Comparison of ENCODE assay signal across 1 cellular context in the genomic region with DNA sequence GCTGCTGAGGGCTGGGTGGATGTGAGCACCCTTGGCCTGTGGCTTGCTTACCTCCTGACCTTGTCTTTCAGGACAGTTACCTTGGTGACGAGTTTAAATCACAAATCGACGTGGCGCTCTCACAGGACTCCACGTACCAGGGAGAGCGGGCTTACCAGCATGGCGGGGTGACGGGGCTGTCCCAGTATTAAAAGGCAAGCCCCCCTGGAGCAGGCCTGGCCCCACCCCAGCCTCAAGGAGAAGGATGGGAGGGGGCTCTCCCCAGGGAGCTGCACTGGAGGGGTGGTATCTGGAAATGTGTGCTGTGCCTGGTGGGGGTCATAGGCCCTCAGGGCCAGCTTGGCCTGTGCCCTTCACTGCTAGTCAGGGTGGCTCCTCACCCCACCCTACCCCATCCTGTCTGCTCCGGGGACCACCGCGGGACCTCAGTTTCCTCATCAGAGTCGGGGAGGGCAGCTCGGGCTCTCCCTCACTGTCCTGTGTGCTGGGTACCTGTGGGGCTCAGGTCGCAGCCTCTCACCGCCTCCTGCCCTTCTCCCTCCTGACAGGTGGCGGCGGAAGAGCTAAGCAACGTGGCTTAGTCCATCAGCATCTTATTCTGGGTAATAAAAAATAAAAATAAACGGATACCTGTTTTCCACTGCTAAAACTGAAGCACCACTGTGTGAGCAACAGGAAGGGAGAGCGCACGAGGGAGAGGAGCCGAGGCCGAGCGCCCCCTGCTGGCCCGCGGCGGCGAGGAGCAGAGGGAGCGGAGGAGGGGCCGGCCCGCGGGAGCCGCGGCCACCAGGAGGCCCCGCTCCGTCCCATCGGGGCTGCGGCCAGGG.
TF ChIP-seq lines count a peak whose summit lies in the region.

No MANE protein-coding gene starts in this region.

TF ChIP-seq in K562, 482 proteins besides CTCF, POLR2A, EP300 and RAD21 (continued from another document):
- TF ChIP-seq, protein P1, sequence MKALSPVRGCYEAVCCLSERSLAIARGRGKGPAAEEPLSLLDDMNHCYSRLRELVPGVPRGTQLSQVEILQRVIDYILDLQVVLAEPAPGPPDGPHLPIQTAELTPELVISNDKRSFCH (CRISPR knock-in tag; IDR thresholded peaks at IDR 0.05) = no peak
- TF ChIP-seq, protein P1 (tag; IDR thresholded peaks at IDR 0.05) = no peak
- 0 out of 2 replicates have a peak, but pooled peaks have one; percentile 26 for TF ChIP-seq EGR1 (conservative IDR thresholded peaks at IDR 0.05)
- TF ChIP-seq MAZ (CRISPR knock-in tag; conservative IDR thresholded peaks at IDR 0.05 in 1 of 2, IDR thresholded peaks at IDR 0.05 in 1 of 2) = peak; percentile 61 to 88
- no peak for TF ChIP-seq ZNF121 (CRISPR knock-in tag; conservative IDR thresholded peaks at IDR 0.05)
- TF ChIP-seq GTF2F1 (IDR thresholded peaks at IDR 0.05; ENCODE audit: low read depth, low read length) = no peak
- TF ChIP-seq, protein P2, sequence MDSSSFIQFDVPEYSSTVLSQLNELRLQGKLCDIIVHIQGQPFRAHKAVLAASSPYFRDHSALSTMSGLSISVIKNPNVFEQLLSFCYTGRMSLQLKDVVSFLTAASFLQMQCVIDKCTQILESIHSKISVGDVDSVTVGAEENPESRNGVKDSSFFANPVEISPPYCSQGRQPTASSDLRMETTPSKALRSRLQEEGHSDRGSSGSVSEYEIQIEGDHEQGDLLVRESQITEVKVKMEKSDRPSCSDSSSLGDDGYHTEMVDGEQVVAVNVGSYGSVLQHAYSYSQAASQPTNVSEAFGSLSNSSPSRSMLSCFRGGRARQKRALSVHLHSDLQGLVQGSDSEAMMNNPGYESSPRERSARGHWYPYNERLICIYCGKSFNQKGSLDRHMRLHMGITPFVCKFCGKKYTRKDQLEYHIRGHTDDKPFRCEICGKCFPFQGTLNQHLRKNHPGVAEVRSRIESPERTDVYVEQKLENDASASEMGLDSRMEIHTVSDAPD (CRISPR knock-in tag; IDR thresholded peaks at IDR 0.05) = no peak
- no peak for TF ChIP-seq ZNF583 (CRISPR knock-in tag; IDR thresholded peaks at IDR 0.05)
- TF ChIP-seq, protein P3, sequence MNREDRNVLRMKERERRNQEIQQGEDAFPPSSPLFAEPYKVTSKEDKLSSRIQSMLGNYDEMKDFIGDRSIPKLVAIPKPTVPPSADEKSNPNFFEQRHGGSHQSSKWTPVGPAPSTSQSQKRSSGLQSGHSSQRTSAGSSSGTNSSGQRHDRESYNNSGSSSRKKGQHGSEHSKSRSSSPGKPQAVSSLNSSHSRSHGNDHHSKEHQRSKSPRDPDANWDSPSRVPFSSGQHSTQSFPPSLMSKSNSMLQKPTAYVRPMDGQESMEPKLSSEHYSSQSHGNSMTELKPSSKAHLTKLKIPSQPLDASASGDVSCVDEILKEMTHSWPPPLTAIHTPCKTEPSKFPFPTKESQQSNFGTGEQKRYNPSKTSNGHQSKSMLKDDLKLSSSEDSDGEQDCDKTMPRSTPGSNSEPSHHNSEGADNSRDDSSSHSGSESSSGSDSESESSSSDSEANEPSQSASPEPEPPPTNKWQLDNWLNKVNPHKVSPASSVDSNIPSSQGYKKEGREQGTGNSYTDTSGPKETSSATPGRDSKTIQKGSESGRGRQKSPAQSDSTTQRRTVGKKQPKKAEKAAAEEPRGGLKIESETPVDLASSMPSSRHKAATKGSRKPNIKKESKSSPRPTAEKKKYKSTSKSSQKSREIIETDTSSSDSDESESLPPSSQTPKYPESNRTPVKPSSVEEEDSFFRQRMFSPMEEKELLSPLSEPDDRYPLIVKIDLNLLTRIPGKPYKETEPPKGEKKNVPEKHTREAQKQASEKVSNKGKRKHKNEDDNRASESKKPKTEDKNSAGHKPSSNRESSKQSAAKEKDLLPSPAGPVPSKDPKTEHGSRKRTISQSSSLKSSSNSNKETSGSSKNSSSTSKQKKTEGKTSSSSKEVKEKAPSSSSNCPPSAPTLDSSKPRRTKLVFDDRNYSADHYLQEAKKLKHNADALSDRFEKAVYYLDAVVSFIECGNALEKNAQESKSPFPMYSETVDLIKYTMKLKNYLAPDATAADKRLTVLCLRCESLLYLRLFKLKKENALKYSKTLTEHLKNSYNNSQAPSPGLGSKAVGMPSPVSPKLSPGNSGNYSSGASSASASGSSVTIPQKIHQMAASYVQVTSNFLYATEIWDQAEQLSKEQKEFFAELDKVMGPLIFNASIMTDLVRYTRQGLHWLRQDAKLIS (CRISPR knock-in tag; IDR thresholded peaks at IDR 0.05) = no peak
- TF ChIP-seq, protein P4, sequence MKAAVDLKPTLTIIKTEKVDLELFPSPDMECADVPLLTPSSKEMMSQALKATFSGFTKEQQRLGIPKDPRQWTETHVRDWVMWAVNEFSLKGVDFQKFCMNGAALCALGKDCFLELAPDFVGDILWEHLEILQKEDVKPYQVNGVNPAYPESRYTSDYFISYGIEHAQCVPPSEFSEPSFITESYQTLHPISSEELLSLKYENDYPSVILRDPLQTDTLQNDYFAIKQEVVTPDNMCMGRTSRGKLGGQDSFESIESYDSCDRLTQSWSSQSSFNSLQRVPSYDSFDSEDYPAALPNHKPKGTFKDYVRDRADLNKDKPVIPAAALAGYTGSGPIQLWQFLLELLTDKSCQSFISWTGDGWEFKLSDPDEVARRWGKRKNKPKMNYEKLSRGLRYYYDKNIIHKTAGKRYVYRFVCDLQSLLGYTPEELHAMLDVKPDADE (conservative IDR thresholded peaks at IDR 0.05; ENCODE audit: control insufficient read depth, low read depth, low read length) = peak; percentile 72
- TF ChIP-seq GATA2 (CRISPR knock-in tag; IDR thresholded peaks at IDR 0.05) = no peak
- TF ChIP-seq MYC (IDR thresholded peaks at IDR 0.05; ENCODE audit: low read depth, low read length) = peak; percentile 94
- TF ChIP-seq MYC (CRISPR knock-in tag; IDR thresholded peaks at IDR 0.05; ENCODE audit: borderline replicate concordance, low read depth) = no peak
- TF ChIP-seq, protein P5, sequence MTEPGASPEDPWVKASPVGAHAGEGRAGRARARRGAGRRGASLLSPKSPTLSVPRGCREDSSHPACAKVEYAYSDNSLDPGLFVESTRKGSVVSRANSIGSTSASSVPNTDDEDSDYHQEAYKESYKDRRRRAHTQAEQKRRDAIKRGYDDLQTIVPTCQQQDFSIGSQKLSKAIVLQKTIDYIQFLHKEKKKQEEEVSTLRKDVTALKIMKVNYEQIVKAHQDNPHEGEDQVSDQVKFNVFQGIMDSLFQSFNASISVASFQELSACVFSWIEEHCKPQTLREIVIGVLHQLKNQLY (CRISPR knock-in tag; conservative IDR thresholded peaks at IDR 0.05) = no peak
- 0 out of 2 replicates have a peak, but pooled peaks have one; percentile 31 for TF ChIP-seq ZNF24 (IDR thresholded peaks at IDR 0.05)
- TF ChIP-seq, protein P6, sequence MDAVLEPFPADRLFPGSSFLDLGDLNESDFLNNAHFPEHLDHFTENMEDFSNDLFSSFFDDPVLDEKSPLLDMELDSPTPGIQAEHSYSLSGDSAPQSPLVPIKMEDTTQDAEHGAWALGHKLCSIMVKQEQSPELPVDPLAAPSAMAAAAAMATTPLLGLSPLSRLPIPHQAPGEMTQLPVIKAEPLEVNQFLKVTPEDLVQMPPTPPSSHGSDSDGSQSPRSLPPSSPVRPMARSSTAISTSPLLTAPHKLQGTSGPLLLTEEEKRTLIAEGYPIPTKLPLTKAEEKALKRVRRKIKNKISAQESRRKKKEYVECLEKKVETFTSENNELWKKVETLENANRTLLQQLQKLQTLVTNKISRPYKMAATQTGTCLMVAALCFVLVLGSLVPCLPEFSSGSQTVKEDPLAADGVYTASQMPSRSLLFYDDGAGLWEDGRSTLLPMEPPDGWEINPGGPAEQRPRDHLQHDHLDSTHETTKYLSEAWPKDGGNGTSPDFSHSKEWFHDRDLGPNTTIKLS (IDR thresholded peaks at IDR 0.05; ENCODE audit: borderline replicate concordance, low read depth) = no peak
- no peak for TF ChIP-seq FOXA3 (CRISPR knock-in tag; conservative IDR thresholded peaks at IDR 0.05 in 1 of 2, IDR thresholded peaks at IDR 0.05 in 1 of 2)
- TF ChIP-seq RBM39 (optimal IDR thresholded peaks at IDR 0.05; ENCODE audit: low read depth, low read length) = no peak
- TF ChIP-seq, protein P7, sequence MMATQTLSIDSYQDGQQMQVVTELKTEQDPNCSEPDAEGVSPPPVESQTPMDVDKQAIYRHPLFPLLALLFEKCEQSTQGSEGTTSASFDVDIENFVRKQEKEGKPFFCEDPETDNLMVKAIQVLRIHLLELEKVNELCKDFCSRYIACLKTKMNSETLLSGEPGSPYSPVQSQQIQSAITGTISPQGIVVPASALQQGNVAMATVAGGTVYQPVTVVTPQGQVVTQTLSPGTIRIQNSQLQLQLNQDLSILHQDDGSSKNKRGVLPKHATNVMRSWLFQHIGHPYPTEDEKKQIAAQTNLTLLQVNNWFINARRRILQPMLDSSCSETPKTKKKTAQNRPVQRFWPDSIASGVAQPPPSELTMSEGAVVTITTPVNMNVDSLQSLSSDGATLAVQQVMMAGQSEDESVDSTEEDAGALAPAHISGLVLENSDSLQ (IDR thresholded peaks at IDR 0.05) = no peak
- TF ChIP-seq SOX6 (IDR thresholded peaks at IDR 0.05) = peak; percentile 20; the same call in 1 of the 2 replicates
- TF ChIP-seq, protein P8, sequence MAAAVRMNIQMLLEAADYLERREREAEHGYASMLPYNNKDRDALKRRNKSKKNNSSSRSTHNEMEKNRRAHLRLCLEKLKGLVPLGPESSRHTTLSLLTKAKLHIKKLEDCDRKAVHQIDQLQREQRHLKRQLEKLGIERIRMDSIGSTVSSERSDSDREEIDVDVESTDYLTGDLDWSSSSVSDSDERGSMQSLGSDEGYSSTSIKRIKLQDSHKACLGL (CRISPR knock-in tag; IDR thresholded peaks at IDR 0.05; ENCODE audit: borderline replicate concordance, poor library complexity, severe bottlenecking) = no peak
- TF ChIP-seq HMG20A (CRISPR knock-in tag; conservative IDR thresholded peaks at IDR 0.05) = no peak
- 0 out of 2 replicates have a peak, but pooled peaks have one; percentile 32 for TF ChIP-seq RBFOX2 (IDR thresholded peaks at IDR 0.05; ENCODE audit: low read depth, low read length)
- TF ChIP-seq ZEB2 (IDR thresholded peaks at IDR 0.05) = no peak
- TF ChIP-seq, protein P9, sequence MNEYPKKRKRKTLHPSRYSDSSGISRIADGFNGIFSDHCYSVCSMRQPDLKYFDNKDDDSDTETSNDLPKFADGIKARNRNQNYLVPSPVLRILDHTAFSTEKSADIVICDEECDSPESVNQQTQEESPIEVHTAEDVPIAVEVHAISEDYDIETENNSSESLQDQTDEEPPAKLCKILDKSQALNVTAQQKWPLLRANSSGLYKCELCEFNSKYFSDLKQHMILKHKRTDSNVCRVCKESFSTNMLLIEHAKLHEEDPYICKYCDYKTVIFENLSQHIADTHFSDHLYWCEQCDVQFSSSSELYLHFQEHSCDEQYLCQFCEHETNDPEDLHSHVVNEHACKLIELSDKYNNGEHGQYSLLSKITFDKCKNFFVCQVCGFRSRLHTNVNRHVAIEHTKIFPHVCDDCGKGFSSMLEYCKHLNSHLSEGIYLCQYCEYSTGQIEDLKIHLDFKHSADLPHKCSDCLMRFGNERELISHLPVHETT (CRISPR knock-in tag; conservative IDR thresholded peaks at IDR 0.05 in 1 of 2, IDR thresholded peaks at IDR 0.05 in 1 of 2) = 0 out of 4 replicates have a peak, but pooled peaks of 1 of the 2 experiments have one; percentile 43
- no peak for TF ChIP-seq CBFA2T3 (IDR thresholded peaks at IDR 0.05)
- TF ChIP-seq HCFC1 (IDR thresholded peaks at IDR 0.05; ENCODE audit: low read depth, low read length) = no peak
- TF ChIP-seq BRCA1 (IDR thresholded peaks at IDR 0.05) = no peak
- no peak for TF ChIP-seq BRCA1 (CRISPR knock-in tag; IDR thresholded peaks at IDR 0.05)
